1 cellular context compared by ENCODE assay signal in the genomic region with DNA sequence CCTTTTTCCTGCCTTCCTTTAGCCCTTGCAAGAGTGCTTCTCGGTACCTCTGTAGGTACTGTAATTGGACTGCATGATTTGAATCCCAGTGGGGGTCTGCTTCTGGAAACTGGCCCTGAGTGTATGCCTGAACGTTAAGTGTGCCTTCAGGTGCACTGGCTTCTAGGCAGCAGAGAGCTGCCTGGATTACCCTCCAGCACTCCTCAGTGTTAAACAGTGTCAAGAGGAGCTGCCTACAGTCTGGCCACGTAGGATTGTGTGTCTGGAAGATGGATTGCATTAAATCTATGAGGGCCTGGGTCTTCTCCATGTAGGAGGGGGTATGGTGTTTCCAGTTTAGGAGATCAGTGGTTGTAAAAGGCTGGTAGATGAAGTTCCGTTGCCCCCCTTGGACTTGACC.
TF ChIP-seq lines count a peak whose summit lies in the region.

No MANE protein-coding gene starts in this region.

TF ChIP-seq in HepG2, 621 proteins besides CTCF, POLR2A, EP300 and RAD21 (continued from another document):
- TF ChIP-seq KDM5B (CRISPR knock-in tag; IDR thresholded peaks at IDR 0.05; ENCODE audit: borderline replicate concordance) (no peak), ATAD3A (CRISPR knock-in tag; IDR thresholded peaks at IDR 0.05) (no peak), ZNF317 (CRISPR knock-in tag; IDR thresholded peaks at IDR 0.05) (0 out of 2 replicates have a peak, but pooled peaks have one; percentile 49), PRPF4 (IDR thresholded peaks at IDR 0.05; ENCODE audit: low read depth, low read length, poor library complexity, severe bottlenecking) (no peak), ZNF232 (CRISPR knock-in tag; IDR thresholded peaks at IDR 0.05; ENCODE audit: borderline replicate concordance) (no peak), SIN3A (IDR thresholded peaks at IDR 0.05; ENCODE audit: borderline replicate concordance, low read depth, low read length) (no peak), AKAP8 (CRISPR knock-in tag; IDR thresholded peaks at IDR 0.05) (no peak), MIXL1 (CRISPR knock-in tag; IDR thresholded peaks at IDR 0.05) (no peak), AFF4 (CRISPR knock-in tag; IDR thresholded peaks at IDR 0.05) (0 out of 2 replicates have a peak, but pooled peaks have one; percentile 21), ZNF776 (CRISPR knock-in tag; IDR thresholded peaks at IDR 0.05) (no peak)
- TF ChIP-seq, protein P1, sequence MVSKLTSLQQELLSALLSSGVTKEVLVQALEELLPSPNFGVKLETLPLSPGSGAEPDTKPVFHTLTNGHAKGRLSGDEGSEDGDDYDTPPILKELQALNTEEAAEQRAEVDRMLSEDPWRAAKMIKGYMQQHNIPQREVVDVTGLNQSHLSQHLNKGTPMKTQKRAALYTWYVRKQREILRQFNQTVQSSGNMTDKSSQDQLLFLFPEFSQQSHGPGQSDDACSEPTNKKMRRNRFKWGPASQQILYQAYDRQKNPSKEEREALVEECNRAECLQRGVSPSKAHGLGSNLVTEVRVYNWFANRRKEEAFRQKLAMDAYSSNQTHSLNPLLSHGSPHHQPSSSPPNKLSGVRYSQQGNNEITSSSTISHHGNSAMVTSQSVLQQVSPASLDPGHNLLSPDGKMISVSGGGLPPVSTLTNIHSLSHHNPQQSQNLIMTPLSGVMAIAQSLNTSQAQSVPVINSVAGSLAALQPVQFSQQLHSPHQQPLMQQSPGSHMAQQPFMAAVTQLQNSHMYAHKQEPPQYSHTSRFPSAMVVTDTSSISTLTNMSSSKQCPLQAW (CRISPR knock-in tag; IDR thresholded peaks at IDR 0.05) = 0 out of 2 replicates have a peak, but pooled peaks have one; percentile 42
- TF ChIP-seq, protein P2, sequence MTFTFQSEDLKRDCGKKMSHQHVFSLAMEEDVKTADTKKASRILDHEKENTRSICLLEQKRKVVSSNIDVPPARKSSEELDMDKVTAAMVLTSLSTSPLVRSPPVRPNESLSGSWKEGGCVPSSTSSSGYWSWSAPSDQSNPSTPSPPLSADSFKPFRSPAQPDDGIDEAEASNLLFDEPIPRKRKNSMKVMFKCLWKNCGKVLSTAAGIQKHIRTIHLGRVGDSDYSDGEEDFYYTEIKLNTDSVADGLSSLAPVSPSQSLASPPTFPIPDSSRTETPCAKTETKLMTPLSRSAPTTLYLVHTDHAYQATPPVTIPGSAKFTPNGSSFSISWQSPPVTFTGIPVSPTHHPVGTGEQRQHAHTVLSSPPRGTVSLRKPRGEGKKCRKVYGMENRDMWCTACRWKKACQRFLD (CRISPR knock-in tag; IDR thresholded peaks at IDR 0.05; ENCODE audit: borderline replicate concordance) = 0 out of 2 replicates have a peak, but pooled peaks have one; percentile 42
